ENCODE assay signal across 10 cellular contexts in genomic region chr17:8740486-8740885, GRCh38. TPM values are rescaled to one million over a fixed set of nuclear protein-coding genes. Genes with fewer than 3 reads are reported as not detected.
DNase-seq lines count a peak whose midpoint lies in the region; ATAC-seq and TF ChIP-seq lines count a peak whose summit lies in the region.
"Had no signal": no experiment of that assay in that cellular context is flagged by ENCODE, and none has a peak within 500 bp of the region (broad histone marks: within the 10 kb centered on the region; RNA-seq: fewer than 3 reads in every experiment).

No MANE protein-coding gene starts in this region.

- H2BK20ac ChIP-seq in H9 (ENCODE audit: low read depth, low read length, poor library complexity, severe bottlenecking), result no peak overlapping the region

- H3K4me1 ChIP-seq in H9 (ENCODE audit: insufficient read depth, low read length), result no peaks in the 10 kb centered on the region; the same call in 1 of the 2 replicates
- H3K4me1 ChIP-seq in testis, result no peaks in the 10 kb centered on the region

- H2BK5ac ChIP-seq in H9 (ENCODE audit: insufficient read length, low read length), result no peak overlapping the region

- no peak overlapping the region for H4K5ac ChIP-seq in H9 (ENCODE audit: insufficient read length, low read depth, low read length)

- no peaks in the 10 kb centered on the region for H4K20me1 ChIP-seq in H9 (ENCODE audit: control insufficient read depth, insufficient read depth, insufficient read length)

- no peak overlapping the region for H4K91ac ChIP-seq in H9 (ENCODE audit: insufficient read length, low read depth, low read length)

- no peak overlapping the region for H2BK120ac ChIP-seq in H9 (ENCODE audit: low read depth, low read length, poor library complexity, severe bottlenecking)

- H3K9me3 ChIP-seq in H9 (ENCODE audit: control insufficient read depth, low read depth, low read length) (no peaks in the 10 kb centered on the region), testis (no peaks in the 10 kb centered on the region)

- H2BK12ac ChIP-seq in H9 (ENCODE audit: insufficient read length, low read depth, low read length), result no peak overlapping the region

- H3K79me2 ChIP-seq in H9 (ENCODE audit: insufficient read depth, low read length), result no peaks in the 10 kb centered on the region

- H2BK15ac ChIP-seq in H9 (ENCODE audit: low read depth, low read length), result no peak overlapping the region

- H3K18ac ChIP-seq in H9 (ENCODE audit: insufficient read length, low read depth, low read length), result no peak overlapping the region

- H3K4me3 ChIP-seq in testis, result no peak overlapping the region

- H3K27ac ChIP-seq in H9 (ENCODE audit: insufficient read length, low read depth, low read length), result no peak overlapping the region
- H3K27ac ChIP-seq in testis, result no peak overlapping the region

- no CpG with 5 or more reads among the region's 12 CpGs for WGBS in H9 (ENCODE audit: extremely low coverage, insufficient read length, low lambda C conversion rate)
- 67 to 73% methylated on average over 12 of the region's 12 CpGs for WGBS in testis, 2 donors

- no peak overlapping the region for H3K56ac ChIP-seq in H9 (ENCODE audit: insufficient read length, low read depth, low read length)

- no peak for TF ChIP-seq POLR2A in testis (IDR thresholded peaks at IDR 0.05)

- H3K4me2 ChIP-seq in H9 (ENCODE audit: insufficient read depth, insufficient read length, low read length), result no peak overlapping the region

- ATAC-seq in left ventricle myocardium superior (no peak), GM18511 (IDR thresholded peaks at IDR 0.05; ENCODE audit: unreplicated experiment) (no peak)

- H3K4me3 Mint-ChIP-seq in H9, result no peak overlapping the region; a peak in 1 of 5 replicates

- H3K23me2 ChIP-seq in H9 (ENCODE audit: insufficient read length, low read depth, low read length, poor library complexity, severe bottlenecking), result no peaks in the 10 kb centered on the region

- no peak overlapping the region for H2AFZ ChIP-seq in H9 (ENCODE audit: low read length)

- no peak overlapping the region for H3K4ac ChIP-seq in H9 (ENCODE audit: low read depth, low read length)

- H3K27me3 ChIP-seq in H9 (ENCODE audit: insufficient read depth, low read length) (no peaks in the 10 kb centered on the region), testis (no peaks in the 10 kb centered on the region)

- H3K23ac ChIP-seq in H9 (ENCODE audit: insufficient read length, low read depth, low read length), result no peak overlapping the region

- H4K8ac ChIP-seq in H9 (replicated peaks; ENCODE audit: insufficient read length, low read depth, low read length), result no peak overlapping the region

- peaks cover 5% of the 10 kb centered on the region for H3K27me3 Mint-ChIP-seq in H9 (ENCODE audit: low read depth)

- intact Hi-C loops in left ventricle myocardium superior (cut with micrococcal nuclease) (no loop called here), testis (cut with DNase I; ENCODE audit: low total_unique reads) (loop anchor here (10.0 kb wide), 1 partner anchor 326 kb away; no protein-coding TSS in a partner anchor)

- H3K36me3 ChIP-seq in testis (ENCODE audit: low read depth, missing control alignments), result no peaks in the 10 kb centered on the region

- no peaks in the 10 kb centered on the region for H3K36me3 Mint-ChIP-seq in H9 (ENCODE audit: insufficient read depth in 1 of 3, low read depth in 3 of 3)

- H3K9ac ChIP-seq in H9 (ENCODE audit: extremely low read depth, insufficient read length, low read length), result no peak overlapping the region

- no peak overlapping the region for H3K14ac ChIP-seq in H9 (ENCODE audit: insufficient read depth, low read length)

- H3K9me3 Mint-ChIP-seq in H9, result no peaks in the 10 kb centered on the region

- H2AK5ac ChIP-seq in H9 (ENCODE audit: insufficient read length, low read length), result no peak overlapping the region

- TF ChIP-seq CTCF in H9 (conservative IDR thresholded peaks at IDR 0.05) (peak; percentile 45; the same call in 2 of the 3 replicates), testis (IDR thresholded peaks at IDR 0.05) (no peak)

- no peak overlapping the region for H3T11ph ChIP-seq in H9 (ENCODE audit: low read length)

- H3K79me1 ChIP-seq in H9 (ENCODE audit: insufficient read depth, low read depth, low read length, poor library complexity, severe bottlenecking), result no peaks in the 10 kb centered on the region

- H3K4me1 Mint-ChIP-seq in H9, result peaks cover 10 to 29% of the 10 kb centered on the region in 2 experiments

- H3K27ac Mint-ChIP-seq in H9, result no peak overlapping the region

- DNase-seq in H9, result peak; percentile 89
- DNase-seq in activated CD4-positive, alpha-beta T cell treated with anti-CD3 and anti-CD28 coated beads for 48 hours, result peak; percentile 38
- DNase-seq in effector CD8-positive, alpha-beta T cell (lab: John Stamatoyannopoulos, UW), result peak; percentile 56
- DNase-seq in stimulated activated CD8-positive, alpha-beta memory T cell treated with anti-CD3 and anti-CD28 coated beads, Interleukin-2, amount 100 ng/mL, for 48 hours (ENCODE audit: low read depth in 2 of 2), result peak; percentile 15 to 27
- DNase-seq in left ventricle myocardium superior, result no peak
- no peak for DNase-seq in SIG-M5 (lab: John Stamatoyannopoulos, UW)
- DNase-seq in testis, result no peak
- DNase-seq: glutamatergic neuron, NCI-H748 treated with DMSO at 0.1 percent for 48 hours had no signal

RNA-seq across cellular contexts. Expression of gene CCDC42, which starts 4.2 kb away (rescaled TPM):
- not detected in 2 replicates for total RNA-seq in H9 (2021)
- total RNA-seq in left ventricle myocardium superior, result not detected
- total RNA-seq in testis, result 10 to 100 TPM; 52.7 to 71.7 TPM
- 260 TPM for polyA plus RNA-seq in testis (ENCODE audit: insufficient read depth, low read depth, low replicate concordance)

RNA-seq across cellular contexts. Expression of gene SPDYE4, which starts 17.9 kb away (rescaled TPM):
- total RNA-seq in H9 (2021), result not detected in 2 replicates
- total RNA-seq in left ventricle myocardium superior, result not detected
- total RNA-seq in testis, result 10 to 100 TPM in 1 of 2 donors, 1 to 10 TPM in 1; 3.3 to 19.6 TPM
- polyA plus RNA-seq in testis (ENCODE audit: insufficient read depth, low read depth, low replicate concordance), result 17.6 TPM

RNA-seq across cellular contexts. Expression of gene MFSD6L, which starts 58.7 kb away (rescaled TPM):
- total RNA-seq in H9 (2021) (2.1 TPM in 2 replicates), left ventricle myocardium superior (not detected), testis (10 to 100 TPM; 14.2 to 16.1 TPM)
- polyA plus RNA-seq in testis (ENCODE audit: insufficient read depth, low read depth, low replicate concordance), result 56.5 TPM

Comparison
In these comparisons a context has a peak if more than half of its experiments do, and no peak if none do; other contexts are left out.
1. DNase-seq: peak in H9 (single experiment), activated CD4-positive, alpha-beta T cell treated with anti-CD3 and anti-CD28 coated beads for 48 hours (single experiment), effector CD8-positive, alpha-beta T cell (single experiment) and stimulated activated CD8-positive, alpha-beta memory T cell treated with anti-CD3 and anti-CD28 coated beads, Interleukin-2, amount 100 ng/mL, for 48 hours (2 of 2); none in left ventricle myocardium superior (single experiment), SIG-M5 (single experiment) and testis (single experiment).
2. RNA of gene CCDC42, which starts 4.2 kb away (total RNA-seq): 52.7 to 71.7 TPM in testis; not detected in H9 and not detected in left ventricle myocardium superior (single experiment); every median in the first group is over 10 times any median in the second.